ENCODE assay signal across 17 cellular contexts in genomic region chr3:50622881-50623280, GRCh38. TPM values are rescaled to one million over a fixed set of nuclear protein-coding genes. Genes with fewer than 3 reads are reported as not detected.
DNase-seq lines count a peak whose midpoint lies in the region; ATAC-seq and TF ChIP-seq lines count a peak whose summit lies in the region.
"Had no signal": no experiment of that assay in that cellular context is flagged by ENCODE, and none has a peak within 500 bp of the region (broad histone marks: within the 10 kb centered on the region; RNA-seq: fewer than 3 reads in every experiment).

No MANE protein-coding gene starts in this region.

- POLR2A ChIA-PET in GM10248 (lab: Yijun Ruan, JAX), result no interaction called here

- H2BK12ac ChIP-seq in H9 (ENCODE audit: insufficient read length, low read depth, low read length), result no peak overlapping the region

- TF ChIP-seq CTCF in H9 (conservative IDR thresholded peaks at IDR 0.05) (no peak), GM10248 (IDR thresholded peaks at IDR 0.05; ENCODE audit: control extremely low read depth, extremely low read depth, low read depth, missing control alignments) (no peak)

- peaks cover 2% of the 10 kb centered on the region for H3K79me1 ChIP-seq in H9 (ENCODE audit: insufficient read depth, low read depth, low read length, poor library complexity, severe bottlenecking)

- peak overlapping the region; percentile 68 for H3K27ac ChIP-seq in CD4-positive, CD25-positive, alpha-beta regulatory T cell (ENCODE audit: insufficient read depth, low read length, poor library complexity, severe bottlenecking)
- H3K27ac ChIP-seq in H9 (ENCODE audit: insufficient read length, low read depth, low read length), result no peak overlapping the region
- H3K27ac ChIP-seq: brain microvascular endothelial cell had no signal

- no peak overlapping the region for H2BK120ac ChIP-seq in H9 (ENCODE audit: low read depth, low read length, poor library complexity, severe bottlenecking)

- H2AFZ ChIP-seq in H9 (ENCODE audit: low read length), result no peak overlapping the region

- H3K9me3 ChIP-seq in CD4-positive, CD25-positive, alpha-beta regulatory T cell (ENCODE audit: control insufficient read depth in 2 of 2, low read length in 2 of 2), result no peaks in the 10 kb centered on the region
- no peaks in the 10 kb centered on the region for H3K9me3 ChIP-seq in H9 (ENCODE audit: control insufficient read depth, low read depth, low read length)
- H3K9me3 ChIP-seq: BE2C had no signal

- H3K27me3 Mint-ChIP-seq in CD4-positive, CD25-positive, alpha-beta regulatory T cell, result no peaks in the 10 kb centered on the region
- H3K27me3 Mint-ChIP-seq in H9 (ENCODE audit: low read depth), result no peaks in the 10 kb centered on the region
- H3K27me3 Mint-ChIP-seq in activated naive CD8-positive, alpha-beta T cell, result no peaks in the 10 kb centered on the region
- H3K27me3 Mint-ChIP-seq in natural killer cell treated with Interleukin-12 subunit alpha and Interleukin-12 subunit beta and Interleukin-15 and Interleukin-18, amount 100 ng/mL, for 72 hours, result no peaks in the 10 kb centered on the region
- H3K27me3 Mint-ChIP-seq: progenitor cell of endocrine pancreas had no signal

- H3K27ac Mint-ChIP-seq in CD4-positive, CD25-positive, alpha-beta regulatory T cell, result peak overlapping the region; percentile 87 to 99 (median 96)
- peak overlapping the region in 2 of 3 experiments; percentile 57 to 75; a peak in 1 of 7 replicates for H3K27ac Mint-ChIP-seq in H9
- peak overlapping the region; percentile 96 for H3K27ac Mint-ChIP-seq in activated naive CD8-positive, alpha-beta T cell
- H3K27ac Mint-ChIP-seq in natural killer cell treated with Interleukin-12 subunit alpha and Interleukin-12 subunit beta and Interleukin-15 and Interleukin-18, amount 100 ng/mL, for 72 hours, result peak overlapping the region; percentile 84 to 87
- H3K27ac Mint-ChIP-seq: progenitor cell of endocrine pancreas had no signal

- no peak overlapping the region for H3K4ac ChIP-seq in H9 (ENCODE audit: low read depth, low read length)

- no peak overlapping the region for H3K4me2 ChIP-seq in H9 (ENCODE audit: insufficient read depth, insufficient read length, low read length)

- no peak overlapping the region for H4K8ac ChIP-seq in H9 (replicated peaks; ENCODE audit: insufficient read length, low read depth, low read length)

- no peak overlapping the region for H2AK5ac ChIP-seq in H9 (ENCODE audit: insufficient read length, low read length)

- no peak overlapping the region for H2BK5ac ChIP-seq in H9 (ENCODE audit: insufficient read length, low read length)

- H4K20me1 ChIP-seq in H9 (ENCODE audit: control insufficient read depth, insufficient read depth, insufficient read length), result no peaks in the 10 kb centered on the region

- no CpG with 5 or more reads among the region's 3 CpGs for WGBS in H9 (ENCODE audit: extremely low coverage, insufficient read length, low lambda C conversion rate)

- peak overlapping the region in 3 of 4 donors; percentile 15 to 79 (median 61) for H3K4me3 Mint-ChIP-seq in CD4-positive, CD25-positive, alpha-beta regulatory T cell
- no peak overlapping the region for H3K4me3 Mint-ChIP-seq in H9
- H3K4me3 Mint-ChIP-seq in activated naive CD8-positive, alpha-beta T cell, result no peak overlapping the region
- no peak overlapping the region for H3K4me3 Mint-ChIP-seq in natural killer cell treated with Interleukin-12 subunit alpha and Interleukin-12 subunit beta and Interleukin-15 and Interleukin-18, amount 100 ng/mL, for 72 hours

- no peaks in the 10 kb centered on the region for H3K27me3 ChIP-seq in CD4-positive, CD25-positive, alpha-beta regulatory T cell (ENCODE audit: control insufficient read depth, insufficient read depth, low read length)
- H3K27me3 ChIP-seq in H9 (ENCODE audit: insufficient read depth, low read length), result no peaks in the 10 kb centered on the region
- H3K27me3 ChIP-seq: BE2C, brain microvascular endothelial cell had no signal

- peaks cover under 1% of the 10 kb centered on the region for H3K23me2 ChIP-seq in H9 (ENCODE audit: insufficient read length, low read depth, low read length, poor library complexity, severe bottlenecking)

- no peak overlapping the region for H3K4me3 ChIP-seq in CD4-positive, CD25-positive, alpha-beta regulatory T cell (ENCODE audit: low read depth, low read length)

- no peak for DNase-seq in CD4-positive, CD25-positive, alpha-beta regulatory T cell
- no peak for DNase-seq in H9
- no peak for DNase-seq in natural killer cell treated with Interleukin-12 subunit alpha and Interleukin-12 subunit beta and Interleukin-15 and Interleukin-18, amount 100 ng/mL, for 72 hours (ENCODE audit: low spot score)
- no peak for DNase-seq in GM10248 (ENCODE audit: extremely low spot score)
- DNase-seq in activated CD4-positive, CD25-positive, alpha-beta regulatory T cell treated with anti-CD3 and anti-CD28 coated beads, Interleukin-2, amount 50 U/mL, for 72 hours, result no peak
- no peak for DNase-seq in ACHN
- DNase-seq: BE2C; brain microvascular endothelial cell; left ventricle myocardium superior; NCI-H1048; NCI-H2081 treated with DMSO at 0.1 percent for 48 hours; NCI-H526 treated with DMSO at 0.1 percent for 48 hours; stimulated activated CD4-positive, alpha-beta T cell treated with anti-CD3 and anti-CD28 coated beads, Interleukin-15, amount 100 ng/mL, for 24 hours had no signal

- H3K9me3 Mint-ChIP-seq in CD4-positive, CD25-positive, alpha-beta regulatory T cell, result no peaks in the 10 kb centered on the region
- H3K9me3 Mint-ChIP-seq in H9, result no peaks in the 10 kb centered on the region
- H3K9me3 Mint-ChIP-seq in activated naive CD8-positive, alpha-beta T cell (ENCODE audit: low read depth), result no peaks in the 10 kb centered on the region
- no peaks in the 10 kb centered on the region for H3K9me3 Mint-ChIP-seq in natural killer cell treated with Interleukin-12 subunit alpha and Interleukin-12 subunit beta and Interleukin-15 and Interleukin-18, amount 100 ng/mL, for 72 hours

- H3K4me1 Mint-ChIP-seq in CD4-positive, CD25-positive, alpha-beta regulatory T cell, result peaks cover 13 to 95% (median 68%) of the 10 kb centered on the region in 4 donors
- H3K4me1 Mint-ChIP-seq in H9, result peaks cover 45 to 49% of the 10 kb centered on the region in 2 experiments
- peaks cover 83% of the 10 kb centered on the region for H3K4me1 Mint-ChIP-seq in activated naive CD8-positive, alpha-beta T cell (ENCODE audit: low read depth)
- peaks cover 60 to 74% of the 10 kb centered on the region in 2 donors for H3K4me1 Mint-ChIP-seq in natural killer cell treated with Interleukin-12 subunit alpha and Interleukin-12 subunit beta and Interleukin-15 and Interleukin-18, amount 100 ng/mL, for 72 hours (ENCODE audit: low read depth in 2 of 2)

- H2BK15ac ChIP-seq in H9 (ENCODE audit: low read depth, low read length), result no peak overlapping the region

- peaks cover 21% of the 10 kb centered on the region for H3K36me3 Mint-ChIP-seq in CD4-positive, CD25-positive, alpha-beta regulatory T cell
- peaks cover 0 to 28% (median 23%) of the 10 kb centered on the region in 3 experiments; a peak in 5 of 7 replicates for H3K36me3 Mint-ChIP-seq in H9 (ENCODE audit: insufficient read depth in 1 of 3, low read depth in 3 of 3)
- H3K36me3 Mint-ChIP-seq in activated naive CD8-positive, alpha-beta T cell, result peaks cover 7% of the 10 kb centered on the region
- no peaks in the 10 kb centered on the region for H3K36me3 Mint-ChIP-seq in natural killer cell treated with Interleukin-12 subunit alpha and Interleukin-12 subunit beta and Interleukin-15 and Interleukin-18, amount 100 ng/mL, for 72 hours

- no peak overlapping the region for H3K56ac ChIP-seq in H9 (ENCODE audit: insufficient read length, low read depth, low read length)

- no peak overlapping the region for H4K5ac ChIP-seq in H9 (ENCODE audit: insufficient read length, low read depth, low read length)

- peaks cover 8% of the 10 kb centered on the region for H3K36me3 ChIP-seq in CD4-positive, CD25-positive, alpha-beta regulatory T cell (ENCODE audit: control insufficient read depth, insufficient read depth, low read length)
- H3K36me3 ChIP-seq: BE2C, brain microvascular endothelial cell had no signal

- peaks cover 95% of the 10 kb centered on the region for H3K4me1 ChIP-seq in CD4-positive, CD25-positive, alpha-beta regulatory T cell (ENCODE audit: control insufficient read depth, insufficient read depth, low read length, poor library complexity, severe bottlenecking)
- H3K4me1 ChIP-seq in H9 (ENCODE audit: insufficient read depth, low read length), result peaks cover 2% of the 10 kb centered on the region; the same call in 1 of the 2 replicates
- H3K4me1 ChIP-seq: BE2C had no signal

- in situ Hi-C loops in ACHN (cut with HindIII; ENCODE audit: low pct_ligation_motif_present, low pct_unique_long_range_greater_than_20kb, low sequenced_read_pairs), result no loop called here

- no peak overlapping the region for H4K91ac ChIP-seq in H9 (ENCODE audit: insufficient read length, low read depth, low read length)

- H3T11ph ChIP-seq in H9 (ENCODE audit: low read length), result no peak overlapping the region

- no peak overlapping the region for H3K23ac ChIP-seq in H9 (ENCODE audit: insufficient read length, low read depth, low read length)

- no peak overlapping the region for H3K18ac ChIP-seq in H9 (ENCODE audit: insufficient read length, low read depth, low read length)

- H3K79me2 ChIP-seq in H9 (ENCODE audit: insufficient read depth, low read length), result no peaks in the 10 kb centered on the region

- H3K9ac ChIP-seq in H9 (ENCODE audit: extremely low read depth, insufficient read length, low read length), result no peak overlapping the region

- no peak overlapping the region for H2BK20ac ChIP-seq in H9 (ENCODE audit: low read depth, low read length, poor library complexity, severe bottlenecking)

- CTCF ChIA-PET in GM10248 (lab: Yijun Ruan, JAX), result interaction anchor here (1.1 to 18.4 kb wide), 5 partner anchors 8 to 749 kb away, joined by 3 to 419 read pairs (median 8); partner anchors contain the start of genes CISH, HEMK1 and MAPKAPK3

- ATAC-seq in CD4-positive, CD25-positive, alpha-beta regulatory T cell (ENCODE audit: low read depth in 2 of 2), result no peak
- no peak for ATAC-seq in natural killer cell treated with Interleukin-12 subunit alpha and Interleukin-12 subunit beta and Interleukin-15 and Interleukin-18, amount 100 ng/mL, for 72 hours
- ATAC-seq in GM19463 (IDR thresholded peaks at IDR 0.05; ENCODE audit: unreplicated experiment), result no peak
- ATAC-seq: left ventricle myocardium superior, Panc1 had no signal

- H3K14ac ChIP-seq in H9 (ENCODE audit: insufficient read depth, low read length), result no peak overlapping the region

RNA-seq across cellular contexts. Expression of gene MAPKAPK3, which starts 5.9 kb away (rescaled TPM):
- total RNA-seq in CD4-positive, CD25-positive, alpha-beta regulatory T cell, result 42.9 TPM
- 10 to 100 TPM; 47.0 to 52.9 (median 49.5) TPM for polyA plus RNA-seq in CD4-positive, CD25-positive, alpha-beta regulatory T cell
- total RNA-seq in H9 (2021), result 57.0 and 57.9 TPM in 2 replicates
- 100 to 1,000 TPM in 1 of 2 donors, 10 to 100 TPM in 1; 84.8 to 106 TPM for total RNA-seq in natural killer cell treated with Interleukin-12 subunit alpha and Interleukin-12 subunit beta and Interleukin-15 and Interleukin-18, amount 100 ng/mL, for 72 hours

RNA-seq across cellular contexts. Expression of gene CISH, which starts 11.3 kb away (rescaled TPM):
- total RNA-seq in CD4-positive, CD25-positive, alpha-beta regulatory T cell, result 23.4 TPM
- polyA plus RNA-seq in CD4-positive, CD25-positive, alpha-beta regulatory T cell, result 10 to 100 TPM; 40.5 to 66.7 (median 58.5) TPM
- total RNA-seq in H9 (2021), result 1.7 and 2.2 TPM in 2 replicates
- total RNA-seq in natural killer cell treated with Interleukin-12 subunit alpha and Interleukin-12 subunit beta and Interleukin-15 and Interleukin-18, amount 100 ng/mL, for 72 hours, result 100 to 1,000 TPM; 146 to 151 TPM

RNA-seq across cellular contexts. Expression of gene DOCK3, which starts 51.8 kb away (rescaled TPM):
- 0.35 TPM for total RNA-seq in CD4-positive, CD25-positive, alpha-beta regulatory T cell
- under 1 TPM; 0.03 to 0.09 (median 0.07) TPM for polyA plus RNA-seq in CD4-positive, CD25-positive, alpha-beta regulatory T cell
- 7.0 and 8.3 TPM in 2 replicates for total RNA-seq in H9 (2021)
- total RNA-seq in natural killer cell treated with Interleukin-12 subunit alpha and Interleukin-12 subunit beta and Interleukin-15 and Interleukin-18, amount 100 ng/mL, for 72 hours, result 1 to 10 TPM; 1.3 to 4.5 TPM

RNA-seq across cellular contexts. Expression of gene HEMK1, which starts 53.6 kb away (rescaled TPM):
- 21.1 TPM for total RNA-seq in CD4-positive, CD25-positive, alpha-beta regulatory T cell
- polyA plus RNA-seq in CD4-positive, CD25-positive, alpha-beta regulatory T cell, result 10 to 100 TPM; 18.5 to 24.9 (median 23.1) TPM
- 11.6 and 12.5 TPM in 2 replicates for total RNA-seq in H9 (2021)
- 10 to 100 TPM; 31.5 to 48.4 TPM for total RNA-seq in natural killer cell treated with Interleukin-12 subunit alpha and Interleukin-12 subunit beta and Interleukin-15 and Interleukin-18, amount 100 ng/mL, for 72 hours

RNA-seq across cellular contexts. Expression of gene C3orf18, which starts 55.3 kb away (rescaled TPM):
- total RNA-seq in CD4-positive, CD25-positive, alpha-beta regulatory T cell, result 8.7 TPM
- polyA plus RNA-seq in CD4-positive, CD25-positive, alpha-beta regulatory T cell, result 10 to 100 TPM in 2 of 4 donors, 1 to 10 TPM in 2; 7.4 to 11.9 (median 10.6) TPM
- total RNA-seq in H9 (2021), result 5.5 and 7.1 TPM in 2 replicates
- 1 to 10 TPM; 5.1 to 6.2 TPM for total RNA-seq in natural killer cell treated with Interleukin-12 subunit alpha and Interleukin-12 subunit beta and Interleukin-15 and Interleukin-18, amount 100 ng/mL, for 72 hours

Comparison
In these comparisons a context has a peak if more than half of its experiments do, and no peak if none do; other contexts are left out.
1. H3K4me3 Mint-ChIP-seq: peak in CD4-positive, CD25-positive, alpha-beta regulatory T cell (3 of 4); none in H9 (0 of 2), activated naive CD8-positive, alpha-beta T cell (single experiment) and natural killer cell treated with Interleukin-12 subunit alpha and Interleukin-12 subunit beta and Interleukin-15 and Interleukin-18, amount 100 ng/mL, for 72 hours (single experiment).
2. Peak in every context shown above with its lines, with median percentiles within 50 percentile points of each other: H3K27ac Mint-ChIP-seq.